16 cellular contexts compared by ENCODE assay signal in the genomic region with DNA sequence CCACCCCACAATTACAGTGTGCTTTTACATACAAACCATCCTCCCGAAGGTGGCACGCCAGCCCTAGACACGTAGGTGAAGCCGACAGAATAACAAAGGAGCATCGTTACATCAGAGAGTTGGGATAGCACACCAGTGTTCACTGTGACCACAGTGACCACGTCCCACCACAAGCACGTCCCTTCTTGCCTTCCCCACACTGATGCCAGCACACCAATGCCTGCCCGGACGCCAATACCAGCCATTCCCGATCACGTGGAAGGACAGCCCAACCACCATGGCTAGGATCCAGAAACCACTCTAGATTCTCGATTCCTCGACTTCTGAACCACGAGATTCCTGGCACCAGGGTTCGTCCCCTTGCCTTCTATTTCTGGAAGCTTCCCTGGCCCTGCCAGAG. TPM values are rescaled to one million over a fixed set of nuclear protein-coding genes. Genes with fewer than 3 reads are reported as not detected.
DNase-seq lines count a peak whose midpoint lies in the region; ATAC-seq, FAIRE-seq and TF ChIP-seq lines count a peak whose summit lies in the region.
"Had no signal": no experiment of that assay in that cellular context is flagged by ENCODE, and none has a peak within 500 bp of the region (broad histone marks: within the 10 kb centered on the region; RNA-seq: fewer than 3 reads in every experiment).

No MANE protein-coding gene starts in this region.

- CTCF ChIA-PET in activated CD4-positive, alpha-beta memory T cell treated with anti-CD3 and anti-CD28 coated beads for 36 hours (lab: Charles Lee) = interaction anchor here (0.6 to 19.4 kb wide), 2 partner anchors 117 to 389 kb away, joined by 4 to 354 read pairs; no protein-coding TSS in a partner anchor
- CTCF ChIA-PET in activated CD4-positive, alpha-beta memory T cell treated with anti-CD3 and anti-CD28 coated beads, Interleukin-2, amount 10 ng/mL, durations not matched to agents 7 days and 5 days (lab: Charles Lee) = no interaction called here
- CTCF ChIA-PET in RWPE1 (lab: Yijun Ruan, JAX) = interaction anchor here (0.7 kb wide), 1 partner anchor 538 kb away, joined by 4 read pairs; no protein-coding TSS in a partner anchor

- H3K36me3 ChIP-seq in prostate gland = no peaks in the 10 kb centered on the region

- no peak for TF ChIP-seq POLR2A in prostate gland (IDR thresholded peaks at IDR 0.05)

- no peaks in the 10 kb centered on the region for H3K9me3 Mint-ChIP-seq in activated CD4-positive, alpha-beta memory T cell treated with anti-CD3 and anti-CD28 coated beads for 36 hours
- H3K9me3 Mint-ChIP-seq in activated CD4-positive, alpha-beta memory T cell treated with anti-CD3 and anti-CD28 coated beads, Interleukin-2, amount 10 ng/mL, durations not matched to agents 7 days and 5 days = no peaks in the 10 kb centered on the region
- no peaks in the 10 kb centered on the region for H3K9me3 Mint-ChIP-seq in effector memory CD8-positive, alpha-beta T cell

- H3K36me3 Mint-ChIP-seq in activated CD4-positive, alpha-beta memory T cell treated with anti-CD3 and anti-CD28 coated beads for 36 hours = peaks cover 73% of the 10 kb centered on the region
- peaks cover 89% of the 10 kb centered on the region for H3K36me3 Mint-ChIP-seq in activated CD4-positive, alpha-beta memory T cell treated with anti-CD3 and anti-CD28 coated beads, Interleukin-2, amount 10 ng/mL, durations not matched to agents 7 days and 5 days (ENCODE audit: low read depth)
- peaks cover 100% of the 10 kb centered on the region for H3K36me3 Mint-ChIP-seq in effector memory CD8-positive, alpha-beta T cell (ENCODE audit: insufficient read depth)

- peak overlapping the region; percentile 54 for H3K27ac ChIP-seq in RWPE1
- H3K27ac ChIP-seq in prostate gland = peak overlapping the region; percentile 7 to 83
- H3K27ac ChIP-seq: body of pancreas, dorsolateral prefrontal cortex had no signal

- peak overlapping the region; percentile 64 for H3K27ac Mint-ChIP-seq in activated CD4-positive, alpha-beta memory T cell treated with anti-CD3 and anti-CD28 coated beads for 36 hours
- H3K27ac Mint-ChIP-seq in activated CD4-positive, alpha-beta memory T cell treated with anti-CD3 and anti-CD28 coated beads, Interleukin-2, amount 10 ng/mL, durations not matched to agents 7 days and 5 days = no peak overlapping the region
- peak overlapping the region; percentile 93 to 95 for H3K27ac Mint-ChIP-seq in effector memory CD8-positive, alpha-beta T cell

- 75% methylated on average over 15 of the region's 15 CpGs for WGBS in prostate gland

- intact Hi-C loops in activated CD4-positive, alpha-beta memory T cell treated with anti-CD3 and anti-CD28 coated beads for 36 hours (cut with micrococcal nuclease) = no loop called here
- intact Hi-C loops in prostate gland (cut with DNase I) = no loop called here

- FAIRE-seq in frontal cortex (lab: Jason Lieb, UNC) = no peak

- DNase-seq in activated CD4-positive, alpha-beta memory T cell treated with anti-CD3 and anti-CD28 coated beads for 36 hours = no peak
- no peak for DNase-seq in activated CD4-positive, alpha-beta memory T cell treated with anti-CD3 and anti-CD28 coated beads, Interleukin-2, amount 10 ng/mL, durations not matched to agents 7 days and 5 days
- DNase-seq in RWPE1 (ENCODE audit: low spot score) (no peak), prostate gland (ENCODE audit: low spot score) (no peak), frontal cortex (ENCODE audit: low spot score in 2 of 2) (no peak), NCI-H1417 treated with DMSO at 0.1 percent for 48 hours (lab: John Stamatoyannopoulos, UW) (no peak)
- DNase-seq in effector memory CD8-positive, alpha-beta T cell = no peak
- DNase-seq: activated CD4-positive, CD25-positive, alpha-beta regulatory T cell; body of pancreas; dorsolateral prefrontal cortex; GDM1; hippocampal formation; NCI-H1694; NCI-H446 treated with DMSO at 0.1 percent for 48 hours had no signal

- POLR2A ChIA-PET in activated CD4-positive, alpha-beta memory T cell treated with anti-CD3 and anti-CD28 coated beads for 36 hours (lab: Charles Lee) = interaction anchor here (1.3 kb wide), 1 partner anchor 14 kb away, joined by 5 read pairs; no protein-coding TSS in a partner anchor
- POLR2A ChIA-PET in activated CD4-positive, alpha-beta memory T cell treated with anti-CD3 and anti-CD28 coated beads, Interleukin-2, amount 10 ng/mL, durations not matched to agents 7 days and 5 days (lab: Charles Lee) = interaction anchor here (1.1 to 1.2 kb wide), 2 partner anchors 11 to 18 kb away, joined by 3 read pairs; no protein-coding TSS in a partner anchor
- POLR2A ChIA-PET in RWPE1 (lab: Yijun Ruan, JAX; ENCODE audit: low non-redundant PET) = no interaction called here

- TF ChIP-seq CTCF in RWPE1 (conservative IDR thresholded peaks at IDR 0.05; ENCODE audit: low read depth) (no peak), prostate gland (IDR thresholded peaks at IDR 0.05) (no peak)

- H3K9me3 ChIP-seq in prostate gland = no peaks in the 10 kb centered on the region
- H3K9me3 ChIP-seq: body of pancreas had no signal

- H3K27me3 ChIP-seq in prostate gland (replicated peaks; ENCODE audit: insufficient read depth) = no peaks in the 10 kb centered on the region
- H3K27me3 ChIP-seq: body of pancreas, dorsolateral prefrontal cortex had no signal

- peak; percentile 55 for ATAC-seq in effector memory CD8-positive, alpha-beta T cell (replicated peaks)
- no peak for ATAC-seq in GM21360 (IDR thresholded peaks at IDR 0.05; ENCODE audit: unreplicated experiment)
- ATAC-seq: body of pancreas had no signal

- H3K4me3 ChIP-seq in prostate gland = no peak overlapping the region
- H3K4me3 ChIP-seq: body of pancreas, dorsolateral prefrontal cortex had no signal

- no peak overlapping the region for H3K4me3 Mint-ChIP-seq in activated CD4-positive, alpha-beta memory T cell treated with anti-CD3 and anti-CD28 coated beads for 36 hours
- no peak overlapping the region for H3K4me3 Mint-ChIP-seq in activated CD4-positive, alpha-beta memory T cell treated with anti-CD3 and anti-CD28 coated beads, Interleukin-2, amount 10 ng/mL, durations not matched to agents 7 days and 5 days
- H3K4me3 Mint-ChIP-seq in effector memory CD8-positive, alpha-beta T cell = no peak overlapping the region

- H3K4me1 ChIP-seq in prostate gland (replicated peaks) = no peaks in the 10 kb centered on the region
- H3K4me1 ChIP-seq: body of pancreas had no signal

- no peaks in the 10 kb centered on the region for H3K4me1 Mint-ChIP-seq in activated CD4-positive, alpha-beta memory T cell treated with anti-CD3 and anti-CD28 coated beads for 36 hours (ENCODE audit: low read depth)
- peaks cover 12% of the 10 kb centered on the region for H3K4me1 Mint-ChIP-seq in activated CD4-positive, alpha-beta memory T cell treated with anti-CD3 and anti-CD28 coated beads, Interleukin-2, amount 10 ng/mL, durations not matched to agents 7 days and 5 days
- peaks cover 11 to 15% of the 10 kb centered on the region in 2 donors for H3K4me1 Mint-ChIP-seq in effector memory CD8-positive, alpha-beta T cell (ENCODE audit: low read depth in 2 of 2)

- no peaks in the 10 kb centered on the region for H3K27me3 Mint-ChIP-seq in activated CD4-positive, alpha-beta memory T cell treated with anti-CD3 and anti-CD28 coated beads for 36 hours
- H3K27me3 Mint-ChIP-seq in activated CD4-positive, alpha-beta memory T cell treated with anti-CD3 and anti-CD28 coated beads, Interleukin-2, amount 10 ng/mL, durations not matched to agents 7 days and 5 days = no peaks in the 10 kb centered on the region
- no peaks in the 10 kb centered on the region for H3K27me3 Mint-ChIP-seq in effector memory CD8-positive, alpha-beta T cell

RNA-seq across cellular contexts. Expression of a gene that starts 48.0 kb away (rescaled TPM):
- total RNA-seq in activated CD4-positive, alpha-beta memory T cell treated with anti-CD3 and anti-CD28 coated beads for 36 hours = 1 to 10 TPM; 6.5 to 6.9 TPM
- 10 to 100 TPM; 36.9 to 39.8 TPM for total RNA-seq in activated CD4-positive, alpha-beta memory T cell treated with anti-CD3 and anti-CD28 coated beads, Interleukin-2, amount 10 ng/mL, durations not matched to agents 7 days and 5 days
- 1 to 10 TPM in 1 of 2 donors, under 1 TPM in 1; 0.87 to 3.0 TPM for total RNA-seq in prostate gland
- 4.9 TPM for total RNA-seq in frontal cortex
- total RNA-seq: SK-MEL-5 had no signal
